Comparison of ENCODE assay signal across 9 cellular contexts in the genomic region with DNA sequence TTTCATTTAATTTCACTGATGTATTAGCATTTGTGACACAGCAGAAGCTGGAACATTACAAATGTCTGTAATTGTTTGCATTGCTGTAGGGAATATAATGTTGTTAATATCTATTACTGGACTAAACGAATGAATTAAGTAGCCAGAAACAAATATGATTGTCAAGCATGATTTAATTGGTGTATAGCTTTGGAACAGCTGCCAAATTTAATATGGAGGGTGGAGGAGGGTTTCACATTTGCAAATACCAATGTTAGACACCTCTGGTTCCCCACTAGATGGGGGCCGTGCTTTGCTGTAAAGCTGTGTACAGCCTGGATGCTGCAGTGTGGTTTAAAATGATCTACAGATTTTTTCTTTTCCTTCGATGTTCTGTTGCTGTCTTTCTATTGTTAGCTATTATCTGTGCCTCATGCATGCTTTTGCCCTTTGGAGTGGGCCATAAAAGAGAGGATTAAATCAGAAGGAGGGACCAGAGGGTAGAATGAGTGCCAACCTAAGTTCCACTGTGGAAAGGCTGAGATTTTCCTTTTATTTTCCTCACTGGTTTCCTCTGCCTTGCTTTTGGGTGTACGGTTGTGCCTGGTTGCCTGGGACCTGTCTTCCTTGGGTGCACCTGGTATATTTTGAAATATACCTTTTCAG. TPM values are rescaled to one million over a fixed set of nuclear protein-coding genes. Genes with fewer than 3 reads are reported as not detected.
DNase-seq lines count a peak whose midpoint lies in the region; ATAC-seq and TF ChIP-seq lines count a peak whose summit lies in the region.
"Had no signal": no experiment of that assay in that cellular context is flagged by ENCODE, and none has a peak within 500 bp of the region (broad histone marks: within the 10 kb centered on the region; RNA-seq: fewer than 3 reads in every experiment).

No MANE protein-coding gene starts in this region.

- ATAC-seq in WTC11 (peak; percentile 46), aorta (ENCODE audit: low FRiP score) (no peak)

- peaks cover 4% of the 10 kb centered on the region; the same call in 1 of the 2 replicates for H3K9me3 Mint-ChIP-seq in WTC11
- H3K9me3 Mint-ChIP-seq in nephron progenitor cell = no peaks in the 10 kb centered on the region

- CTCF ChIA-PET in WTC11 (lab: Charles Lee) = no interaction called here

- H3K36me3 Mint-ChIP-seq in WTC11 (no peaks in the 10 kb centered on the region), nephron progenitor cell (ENCODE audit: low read depth) (no peaks in the 10 kb centered on the region)

- H3K36me3 ChIP-seq in aorta (ENCODE audit: control insufficient read depth in 1 of 2, insufficient read depth in 2 of 2, low read length in 1 of 2) (no peaks in the 10 kb centered on the region), colonic mucosa (no peaks in the 10 kb centered on the region)

- DNase-seq in EL (peak; percentile 21), NCI-H146 treated with DMSO at 0.1 percent for 48 hours (lab: John Stamatoyannopoulos, UW; ENCODE audit: unreplicated experiment) (peak; percentile 37), WTC11 (ENCODE audit: low spot score) (no peak), nephron progenitor cell (peak; percentile 15), aorta (no peak), colonic mucosa (no peak), KG1 (lab: John Stamatoyannopoulos, UW) (no peak)
- no peak for DNase-seq in activated CD4-positive, CD25-positive, alpha-beta regulatory T cell (lab: John Stamatoyannopoulos, UW)

- H3K9me3 ChIP-seq in aorta (ENCODE audit: control insufficient read depth, low read length) (no peaks in the 10 kb centered on the region), colonic mucosa (no peaks in the 10 kb centered on the region)

- H3K4me3 Mint-ChIP-seq in WTC11 (no peak overlapping the region), nephron progenitor cell (no peak overlapping the region)

- no peak overlapping the region for H3K9ac ChIP-seq in colonic mucosa (ENCODE audit: low read depth in 2 of 2, low read length in 2 of 2)
- H3K9ac ChIP-seq: parathyroid adenoma had no signal

- H3K27me3 ChIP-seq in aorta (ENCODE audit: control insufficient read depth in 1 of 2, insufficient read depth in 2 of 2, low read length in 1 of 2) = no peaks in the 10 kb centered on the region
- no peaks in the 10 kb centered on the region for H3K27me3 ChIP-seq in colonic mucosa

- H3K4me3 ChIP-seq in aorta (ENCODE audit: low read length in 2 of 2) (no peak overlapping the region), colonic mucosa (no peak overlapping the region)

- TF ChIP-seq CTCF in WTC11 (IDR thresholded peaks at IDR 0.05) = no peak
- TF ChIP-seq CTCF in nephron progenitor cell (IDR thresholded peaks at IDR 0.05) = no peak
- no peak for TF ChIP-seq CTCF in colonic mucosa (IDR thresholded peaks at IDR 0.05)

- WGBS in aorta, 2 donors = 50 to 51% methylated on average over 4 of the region's 4 CpGs

- no peaks in the 10 kb centered on the region for H3K4me1 ChIP-seq in aorta (ENCODE audit: control insufficient read depth in 1 of 2, insufficient read depth in 2 of 2, low read length in 2 of 2)
- H3K4me1 ChIP-seq in colonic mucosa = no peaks in the 10 kb centered on the region
- H3K4me1 ChIP-seq: parathyroid adenoma had no signal

- H3K27me3 Mint-ChIP-seq in WTC11 (ENCODE audit: low read depth) = no peaks in the 10 kb centered on the region; the same call in 1 of the 2 replicates
- peaks cover 5% of the 10 kb centered on the region for H3K27me3 Mint-ChIP-seq in nephron progenitor cell (ENCODE audit: low read depth, poor library complexity)

- peaks cover 17% of the 10 kb centered on the region for H3K4me1 Mint-ChIP-seq in WTC11
- peaks cover 16% of the 10 kb centered on the region for H3K4me1 Mint-ChIP-seq in nephron progenitor cell

- intact Hi-C loops in aorta (cut with DNase I) = no loop called here
- intact Hi-C loops in colonic mucosa (cut with DNase I) = no loop called here

- no peak overlapping the region for H3K27ac Mint-ChIP-seq in WTC11
- no peak overlapping the region for H3K27ac Mint-ChIP-seq in nephron progenitor cell

- H3K27ac ChIP-seq in aorta (ENCODE audit: low read depth in 1 of 2, low read length in 2 of 2) (no peak overlapping the region), colonic mucosa (no peak overlapping the region)
- H3K27ac ChIP-seq: parathyroid adenoma had no signal

- POLR2A ChIA-PET in WTC11 (lab: Charles Lee) = no interaction called here

TF ChIP-seq in WTC11, 78 proteins besides CTCF, POLR2A, EP300 and RAD21:
- TF ChIP-seq GRHL2 (CRISPR knock-in tag; IDR thresholded peaks at IDR 0.05; ENCODE audit: insufficient replicate concordance, severe bottlenecking) (no peak), ZNF671 (CRISPR knock-in tag; IDR thresholded peaks at IDR 0.05) (no peak), ESRRA (CRISPR knock-in tag; IDR thresholded peaks at IDR 0.05; ENCODE audit: borderline replicate concordance) (no peak), TEAD1 (CRISPR knock-in tag; IDR thresholded peaks at IDR 0.05) (no peak), HMGA2 (CRISPR knock-in tag; IDR thresholded peaks at IDR 0.05) (no peak), ZSCAN18 (CRISPR knock-in tag; IDR thresholded peaks at IDR 0.05) (no peak), IRF2 (CRISPR knock-in tag; IDR thresholded peaks at IDR 0.05; ENCODE audit: borderline replicate concordance, low read depth) (no peak)
- TF ChIP-seq, protein P1, sequence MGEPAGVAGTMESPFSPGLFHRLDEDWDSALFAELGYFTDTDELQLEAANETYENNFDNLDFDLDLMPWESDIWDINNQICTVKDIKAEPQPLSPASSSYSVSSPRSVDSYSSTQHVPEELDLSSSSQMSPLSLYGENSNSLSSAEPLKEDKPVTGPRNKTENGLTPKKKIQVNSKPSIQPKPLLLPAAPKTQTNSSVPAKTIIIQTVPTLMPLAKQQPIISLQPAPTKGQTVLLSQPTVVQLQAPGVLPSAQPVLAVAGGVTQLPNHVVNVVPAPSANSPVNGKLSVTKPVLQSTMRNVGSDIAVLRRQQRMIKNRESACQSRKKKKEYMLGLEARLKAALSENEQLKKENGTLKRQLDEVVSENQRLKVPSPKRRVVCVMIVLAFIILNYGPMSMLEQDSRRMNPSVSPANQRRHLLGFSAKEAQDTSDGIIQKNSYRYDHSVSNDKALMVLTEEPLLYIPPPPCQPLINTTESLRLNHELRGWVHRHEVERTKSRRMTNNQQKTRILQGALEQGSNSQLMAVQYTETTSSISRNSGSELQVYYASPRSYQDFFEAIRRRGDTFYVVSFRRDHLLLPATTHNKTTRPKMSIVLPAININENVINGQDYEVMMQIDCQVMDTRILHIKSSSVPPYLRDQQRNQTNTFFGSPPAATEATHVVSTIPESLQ (CRISPR knock-in tag; IDR thresholded peaks at IDR 0.05) = no peak
- TF ChIP-seq, protein P2, sequence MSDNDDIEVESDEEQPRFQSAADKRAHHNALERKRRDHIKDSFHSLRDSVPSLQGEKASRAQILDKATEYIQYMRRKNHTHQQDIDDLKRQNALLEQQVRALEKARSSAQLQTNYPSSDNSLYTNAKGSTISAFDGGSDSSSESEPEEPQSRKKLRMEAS (CRISPR knock-in tag; IDR thresholded peaks at IDR 0.05) = no peak

RNA-seq across cellular contexts. Expression of gene DNAJB9, which starts 23.1 kb away (rescaled TPM):
- total RNA-seq in WTC11 (2021) (6.6 to 8.2 TPM (median 7.1 TPM) in 3 replicates), aorta (10 to 100 TPM; 24.3 to 28.4 TPM), colonic mucosa (10 to 100 TPM in 1 of 2 donors, 1 to 10 TPM in 1; 7.8 to 24.7 TPM)
- 10 to 100 TPM; 19.4 to 21.0 TPM for polyA plus RNA-seq in aorta

RNA-seq across cellular contexts. Expression of gene THAP5, which starts 23.2 kb away (rescaled TPM):
- 15.5 to 19.5 TPM (median 17.9 TPM) in 3 replicates for total RNA-seq in WTC11 (2021)
- 10 to 100 TPM; 23.6 to 27.4 TPM for total RNA-seq in aorta
- 10 to 100 TPM; 13.0 to 16.7 TPM for polyA plus RNA-seq in aorta
- total RNA-seq in colonic mucosa = 10 to 100 TPM; 15.7 to 18.0 TPM

Comparison
In these comparisons a context has a peak if more than half of its experiments do, and no peak if none do; other contexts are left out.
1. DNase-seq: peak in EL (single experiment), NCI-H146 treated with DMSO at 0.1 percent for 48 hours (single experiment) and nephron progenitor cell (single experiment); none in WTC11 (single experiment), activated CD4-positive, CD25-positive, alpha-beta regulatory T cell (0 of 4), aorta (0 of 2), colonic mucosa (single experiment) and KG1 (single experiment).